19 cellular contexts compared by ENCODE assay signal in the genomic region with DNA sequence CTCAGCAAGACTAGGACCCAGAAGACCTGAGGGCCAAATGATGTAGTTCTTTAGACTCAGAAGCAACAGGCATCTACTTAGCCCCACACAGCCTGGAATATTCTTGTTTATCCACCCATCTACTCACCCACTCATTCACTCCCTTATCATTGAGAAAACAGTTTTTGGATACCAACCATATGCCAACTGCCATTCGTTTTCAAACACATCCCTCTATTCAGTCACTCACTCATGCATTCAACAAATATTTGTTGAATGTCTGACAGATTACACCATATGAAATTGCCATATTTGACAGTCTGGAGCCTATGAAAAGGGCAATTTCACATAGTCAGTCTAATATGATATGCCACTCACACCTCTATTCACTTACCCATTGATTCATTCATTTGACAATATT.
DNase-seq lines count a peak whose midpoint lies in the region; ATAC-seq and TF ChIP-seq lines count a peak whose summit lies in the region.
"Had no signal": no experiment of that assay in that cellular context is flagged by ENCODE, and none has a peak within 500 bp of the region (broad histone marks: within the 10 kb centered on the region; RNA-seq: fewer than 3 reads in every experiment).

No MANE protein-coding gene starts in this region.

- H3K36me3 ChIP-seq in psoas muscle (ENCODE audit: insufficient read depth in 1 of 2, low read depth in 1 of 2) = no peaks in the 10 kb centered on the region
- H3K36me3 ChIP-seq: BLaER1 had no signal

- no peaks in the 10 kb centered on the region for H3K36me3 Mint-ChIP-seq in osteocyte (ENCODE audit: unreplicated experiment)
- H3K36me3 Mint-ChIP-seq: CD14-positive monocyte; CD4-positive, alpha-beta memory T cell had no signal

- H3K27me3 ChIP-seq in psoas muscle (ENCODE audit: insufficient read depth in 3 of 3, low read length in 2 of 3) = no peaks in the 10 kb centered on the region
- H3K27me3 ChIP-seq: BLaER1 had no signal

- TF ChIP-seq CTCF in psoas muscle (IDR thresholded peaks at IDR 0.05) (no peak), osteocyte (IDR thresholded peaks at IDR 0.05) (no peak)

- H3K4me1 Mint-ChIP-seq in osteocyte (ENCODE audit: unreplicated experiment) = peaks cover 4% of the 10 kb centered on the region
- H3K4me1 Mint-ChIP-seq: CD14-positive monocyte; CD4-positive, alpha-beta memory T cell; GM23338 had no signal

- no peak overlapping the region for H3K4me3 Mint-ChIP-seq in osteocyte (ENCODE audit: unreplicated experiment)
- H3K4me3 Mint-ChIP-seq: CD14-positive monocyte; CD4-positive, alpha-beta memory T cell; GM23338; HFFc6 had no signal

- peak; percentile 8 for ATAC-seq in left colon
- no peak for ATAC-seq in psoas muscle
- ATAC-seq: A549, GM12878, GM23338 had no signal

- no peak overlapping the region for H3K27ac ChIP-seq in psoas muscle
- H3K27ac ChIP-seq: A549, BLaER1, HL-60 had no signal

- WGBS in psoas muscle, 3 donors = 69 to 78% (median 70%) methylated on average over 1 of the region's 1 CpG

- no peaks in the 10 kb centered on the region for H3K9me3 ChIP-seq in psoas muscle
- H3K9me3 ChIP-seq: BLaER1 had no signal

- intact Hi-C loops in left colon (cut with DNase I, micrococcal nuclease) = no loop called here
- intact Hi-C loops in psoas muscle (cut with DNase I) = no loop called here

- H3K9me3 Mint-ChIP-seq in osteocyte (ENCODE audit: unreplicated experiment) = no peaks in the 10 kb centered on the region
- H3K9me3 Mint-ChIP-seq: HFFc6 had no signal

- H3K27me3 Mint-ChIP-seq in osteocyte (ENCODE audit: unreplicated experiment) = peaks cover 32% of the 10 kb centered on the region

- no peak overlapping the region for H3K27ac Mint-ChIP-seq in osteocyte (ENCODE audit: unreplicated experiment)
- H3K27ac Mint-ChIP-seq: CD14-positive monocyte; CD4-positive, alpha-beta memory T cell; GM23338; HFFc6 had no signal

- DNase-seq in DMS53 treated with DMSO at 0.1 percent for 48 hours (lab: John Stamatoyannopoulos, UW; ENCODE audit: unreplicated experiment) (peak; percentile 35), NCI-H2029 (lab: John Stamatoyannopoulos, UW) (peak; percentile 53), left colon (no peak), psoas muscle (no peak), 8988T (no peak), osteocyte (ENCODE audit: extremely low spot score, unreplicated experiment) (no peak)
- DNase-seq: AML-193; CD4-positive, alpha-beta memory T cell; DMS153; DND-41; EL; HCEC 1CT; HFFc6 had no signal

- H3K4me1 ChIP-seq in psoas muscle = no peaks in the 10 kb centered on the region
- H3K4me1 ChIP-seq: BLaER1 had no signal

- H3K4me3 ChIP-seq in psoas muscle = no peak overlapping the region
- H3K4me3 ChIP-seq: A549, BLaER1, GM12878, GM23338 had no signal

Comparison
In these comparisons a context has a peak if more than half of its experiments do, and no peak if none do; other contexts are left out.
1. DNase-seq: peak in DMS53 treated with DMSO at 0.1 percent for 48 hours (single experiment) and NCI-H2029 (single experiment); none in left colon (0 of 2), psoas muscle (0 of 2), 8988T (single experiment) and osteocyte (single experiment).